ENCODE assay signal across 17 cellular contexts in genomic region chr11:130801287-130802146, GRCh38.
A peak's percentile ranks its signal among the peaks of the same experiment; 100 is the strongest.
DNase-seq lines count a peak whose midpoint lies in the region; ATAC-seq and TF ChIP-seq lines count a peak whose summit lies in the region.
"Had no signal": no experiment of that assay in that cellular context is flagged by ENCODE, and none has a peak within 500 bp of the region (broad histone marks: within the 10 kb centered on the region; RNA-seq: fewer than 3 reads in every experiment).

No MANE protein-coding gene starts in this region.

- peaks cover 13% of the 10 kb centered on the region for H3K9me3 Mint-ChIP-seq in nephron

- no peak overlapping the region for H3K27ac ChIP-seq in upper lobe of right lung
- H3K27ac ChIP-seq: adrenal gland had no signal

- ATAC-seq in upper lobe of right lung (no peak), GM19395 (IDR thresholded peaks at IDR 0.05; ENCODE audit: unreplicated experiment) (no peak)
- ATAC-seq: activated CD8-positive, alpha-beta T cell treated with anti-CD3 and anti-CD28 coated beads, Interleukin-2, amount 10 ng/mL, durations not matched to agents 7 days and 5 days; K562; T-cell had no signal

- 0 out of 2 replicates have a peak, but pooled peaks cover 2% of the 10 kb centered on the region for H3K9me3 ChIP-seq in MG63
- no peaks in the 10 kb centered on the region for H3K9me3 ChIP-seq in upper lobe of right lung
- H3K9me3 ChIP-seq: adrenal gland had no signal

- no peaks in the 10 kb centered on the region for H3K36me3 Mint-ChIP-seq in nephron (ENCODE audit: low read depth)
- H3K36me3 Mint-ChIP-seq: T-cell, WTC11 had no signal

- DNase-seq in Daoy (ENCODE audit: low read depth): peak; percentile 57
- DNase-seq in MG63: peak; percentile 51
- peak; percentile 76 for DNase-seq in epithelial cell of proximal tubule (ENCODE audit: low read depth)
- no peak for DNase-seq in GM13976 (ENCODE audit: low spot score)
- DNase-seq in upper lobe of right lung: no peak
- DNase-seq in NCI-H187 (lab: John Stamatoyannopoulos, UW): no peak
- DNase-seq: activated CD8-positive, alpha-beta T cell treated with anti-CD3 and anti-CD28 coated beads, Interleukin-2, amount 10 ng/mL, durations not matched to agents 7 days and 5 days; adrenal gland; AML-193; cerebellar nuclear complex; NCI-H1105 treated with DMSO at 0.1 percent for 48 hours; retina; T-cell had no signal

- intact Hi-C loops in upper lobe of right lung (cut with DNase I): no loop called here

- no peaks in the 10 kb centered on the region for H3K27me3 Mint-ChIP-seq in nephron (ENCODE audit: low read depth)

- H3K4me3 Mint-ChIP-seq in nephron: no peak overlapping the region
- H3K4me3 Mint-ChIP-seq: activated CD8-positive, alpha-beta T cell treated with anti-CD3 and anti-CD28 coated beads, Interleukin-2, amount 10 ng/mL, durations not matched to agents 7 days and 5 days; T-cell; WTC11 had no signal

- H3K4me3 ChIP-seq in MG63 (no peak overlapping the region), epithelial cell of proximal tubule (ENCODE audit: low read depth, low read length) (no peak overlapping the region), upper lobe of right lung (no peak overlapping the region)
- H3K4me3 ChIP-seq: adrenal gland, K562 had no signal

- H3K27me3 ChIP-seq in MG63: no peaks in the 10 kb centered on the region
- no peaks in the 10 kb centered on the region for H3K27me3 ChIP-seq in upper lobe of right lung
- H3K27me3 ChIP-seq: adrenal gland had no signal

- H3K27ac Mint-ChIP-seq in nephron: peak overlapping the region; percentile 66 to 93 (median 86)
- H3K27ac Mint-ChIP-seq: activated CD8-positive, alpha-beta T cell treated with anti-CD3 and anti-CD28 coated beads, Interleukin-2, amount 10 ng/mL, durations not matched to agents 7 days and 5 days; T-cell; WTC11 had no signal

- H3K4me1 Mint-ChIP-seq in nephron: peaks cover 38% of the 10 kb centered on the region
- H3K4me1 Mint-ChIP-seq: T-cell had no signal

- H3K4me1 ChIP-seq in upper lobe of right lung: no peaks in the 10 kb centered on the region
- H3K4me1 ChIP-seq: adrenal gland had no signal

- no peaks in the 10 kb centered on the region for H3K36me3 ChIP-seq in MG63
- no peaks in the 10 kb centered on the region for H3K36me3 ChIP-seq in upper lobe of right lung
- H3K36me3 ChIP-seq: adrenal gland had no signal

- no peak for TF ChIP-seq CTCF in epithelial cell of proximal tubule (conservative IDR thresholded peaks at IDR 0.05; ENCODE audit: low read depth, low read length)
- TF ChIP-seq CTCF in nephron (IDR thresholded peaks at IDR 0.05; ENCODE audit: unreplicated experiment in 3 of 3): no peak
- TF ChIP-seq CTCF in GM13976 (IDR thresholded peaks at IDR 0.05; ENCODE audit: borderline replicate concordance, control extremely low read depth, extremely low read depth, insufficient read depth, missing control alignments): no peak
- no peak for TF ChIP-seq CTCF in upper lobe of right lung (IDR thresholded peaks at IDR 0.05)

- in situ Hi-C loops in GM13976 (cut with MboI; ENCODE audit: low sequenced_read_pairs, unreplicated experiment): no loop called here

Comparison
In these comparisons a context has a peak if more than half of its experiments do, and no peak if none do; other contexts are left out.
1. DNase-seq: peak in Daoy (single experiment), MG63 (single experiment) and epithelial cell of proximal tubule (single experiment); none in GM13976 (single experiment), upper lobe of right lung (single experiment) and NCI-H187 (0 of 2).